In the genomic region with DNA sequence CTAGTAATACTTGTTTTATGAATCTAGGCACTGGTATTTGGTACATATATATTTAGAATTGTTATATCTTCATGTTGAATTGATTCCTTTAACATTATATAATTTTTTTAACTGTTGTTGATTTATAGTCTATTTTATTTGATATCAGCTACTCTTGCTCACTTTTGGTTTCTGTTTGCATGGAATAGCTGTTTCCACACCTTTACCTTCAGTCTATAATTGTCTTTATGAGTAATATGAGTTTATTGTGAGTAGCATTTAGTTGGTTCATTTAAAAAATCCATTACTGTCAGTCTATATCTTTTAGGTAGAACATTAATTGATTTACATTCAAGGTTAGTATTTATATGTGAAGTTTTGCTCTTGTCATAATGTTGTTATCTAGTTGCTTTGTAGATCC, we compare ENCODE assay signal across 22 cellular contexts. TPM values are rescaled to one million over a fixed set of nuclear protein-coding genes. Genes with fewer than 3 reads are reported as not detected.
DNase-seq lines count a peak whose midpoint lies in the region; ATAC-seq and TF ChIP-seq lines count a peak whose summit lies in the region.
"Had no signal": no experiment of that assay in that cellular context is flagged by ENCODE, and none has a peak within 500 bp of the region (broad histone marks: within the 10 kb centered on the region; RNA-seq: fewer than 3 reads in every experiment).

No MANE protein-coding gene starts in this region.

- no peaks in the 10 kb centered on the region for H3K27me3 ChIP-seq in CD8-positive, alpha-beta T cell (ENCODE audit: insufficient read depth, low read length)
- H3K27me3 ChIP-seq: heart right ventricle, Peyer's patch, SJCRH30, spleen, upper lobe of left lung had no signal

- H3K4me1 ChIP-seq in CD8-positive, alpha-beta T cell (ENCODE audit: insufficient read depth, low read length), result peaks cover 13% of the 10 kb centered on the region
- H3K4me1 ChIP-seq: A549, Peyer's patch, SJCRH30, upper lobe of left lung had no signal

- no peak overlapping the region for H3K4me3 ChIP-seq in CD8-positive, alpha-beta T cell (ENCODE audit: low read depth, low read length)
- H3K4me3 ChIP-seq: A549, GM12878, heart right ventricle, left ventricle myocardium inferior, Peyer's patch, SJCRH30, spleen, upper lobe of left lung had no signal

- H3K9me3 Mint-ChIP-seq in activated CD4-positive, alpha-beta T cell treated with anti-CD3 and anti-CD28 coated beads, Interleukin-2, amount 10 ng/mL, durations not matched to agents 7 days and 5 days, result no peaks in the 10 kb centered on the region
- H3K9me3 Mint-ChIP-seq in CD8-positive, alpha-beta T cell, result no peaks in the 10 kb centered on the region
- no peaks in the 10 kb centered on the region for H3K9me3 Mint-ChIP-seq in activated naive CD8-positive, alpha-beta T cell treated with anti-CD3 and anti-CD28 coated beads for 36 hours
- H3K9me3 Mint-ChIP-seq in naive thymus-derived CD8-positive, alpha-beta T cell, result no peaks in the 10 kb centered on the region
- H3K9me3 Mint-ChIP-seq: IgD-negative memory B cell had no signal

- POLR2A ChIA-PET in activated CD4-positive, alpha-beta T cell treated with anti-CD3 and anti-CD28 coated beads, Interleukin-2, amount 10 ng/mL, durations not matched to agents 7 days and 5 days (lab: Charles Lee), result no interaction called here
- POLR2A ChIA-PET in CD8-positive, alpha-beta T cell (lab: Charles Lee), result interaction anchor here (2.1 kb wide), 1 partner anchor 16 kb away, joined by 5 read pairs; no protein-coding TSS in a partner anchor
- POLR2A ChIA-PET in naive thymus-derived CD8-positive, alpha-beta T cell (lab: Charles Lee), result no interaction called here

- H3K36me3 ChIP-seq in CD8-positive, alpha-beta T cell (ENCODE audit: insufficient read depth, low read length), result peaks cover 40% of the 10 kb centered on the region

- H3K27ac Mint-ChIP-seq in activated CD4-positive, alpha-beta T cell treated with anti-CD3 and anti-CD28 coated beads, Interleukin-2, amount 10 ng/mL, durations not matched to agents 7 days and 5 days, result peak overlapping the region; percentile 16
- peak overlapping the region; percentile 29 for H3K27ac Mint-ChIP-seq in CD8-positive, alpha-beta T cell
- H3K27ac Mint-ChIP-seq in activated naive CD8-positive, alpha-beta T cell treated with anti-CD3 and anti-CD28 coated beads for 36 hours, result peak overlapping the region; percentile 46
- H3K27ac Mint-ChIP-seq in naive thymus-derived CD8-positive, alpha-beta T cell, result peak overlapping the region in 6 of 10 donors; percentile 20 to 77 (median 57)

- H3K36me3 Mint-ChIP-seq in activated CD4-positive, alpha-beta T cell treated with anti-CD3 and anti-CD28 coated beads, Interleukin-2, amount 10 ng/mL, durations not matched to agents 7 days and 5 days (ENCODE audit: low read depth), result peaks cover 86% of the 10 kb centered on the region
- H3K36me3 Mint-ChIP-seq in CD8-positive, alpha-beta T cell, result peaks cover 90% of the 10 kb centered on the region
- H3K36me3 Mint-ChIP-seq in activated naive CD8-positive, alpha-beta T cell treated with anti-CD3 and anti-CD28 coated beads for 36 hours, result peaks cover 66% of the 10 kb centered on the region
- H3K36me3 Mint-ChIP-seq in naive thymus-derived CD8-positive, alpha-beta T cell, result peaks cover 18 to 90% (median 44%) of the 10 kb centered on the region in 3 donors

- H3K27ac ChIP-seq in CD8-positive, alpha-beta T cell (ENCODE audit: low read depth, low read length), result no peak overlapping the region
- H3K27ac ChIP-seq: A549, heart right ventricle, left ventricle myocardium inferior, Peyer's patch, SJCRH30, upper lobe of left lung had no signal

- peaks cover 42% of the 10 kb centered on the region for H3K4me1 Mint-ChIP-seq in activated CD4-positive, alpha-beta T cell treated with anti-CD3 and anti-CD28 coated beads, Interleukin-2, amount 10 ng/mL, durations not matched to agents 7 days and 5 days
- H3K4me1 Mint-ChIP-seq in CD8-positive, alpha-beta T cell (ENCODE audit: low read depth), result peaks cover 51% of the 10 kb centered on the region
- peaks cover 37% of the 10 kb centered on the region for H3K4me1 Mint-ChIP-seq in activated naive CD8-positive, alpha-beta T cell treated with anti-CD3 and anti-CD28 coated beads for 36 hours
- peaks cover 27 to 51% (median 40%) of the 10 kb centered on the region in 4 donors for H3K4me1 Mint-ChIP-seq in naive thymus-derived CD8-positive, alpha-beta T cell

- intact Hi-C loops in CD8-positive, alpha-beta T cell (cut with DNase I, micrococcal nuclease), result no loop called here

- ATAC-seq in CD8-positive, alpha-beta T cell, result peak; percentile 35
- ATAC-seq in naive thymus-derived CD8-positive, alpha-beta T cell, result peak in 1 of 2 donors; percentile 33
- ATAC-seq in GM19035 (IDR thresholded peaks at IDR 0.05; ENCODE audit: unreplicated experiment) (no peak), HG03520 (IDR thresholded peaks at IDR 0.05; ENCODE audit: unreplicated experiment) (no peak), HG02610 (IDR thresholded peaks at IDR 0.05; ENCODE audit: unreplicated experiment) (no peak)
- ATAC-seq: A549, GM12878, heart right ventricle had no signal

- H3K27me3 Mint-ChIP-seq in activated CD4-positive, alpha-beta T cell treated with anti-CD3 and anti-CD28 coated beads, Interleukin-2, amount 10 ng/mL, durations not matched to agents 7 days and 5 days, result no peaks in the 10 kb centered on the region
- no peaks in the 10 kb centered on the region for H3K27me3 Mint-ChIP-seq in CD8-positive, alpha-beta T cell (ENCODE audit: low read depth)
- H3K27me3 Mint-ChIP-seq in activated naive CD8-positive, alpha-beta T cell treated with anti-CD3 and anti-CD28 coated beads for 36 hours, result no peaks in the 10 kb centered on the region
- H3K27me3 Mint-ChIP-seq in naive thymus-derived CD8-positive, alpha-beta T cell, result no peaks in the 10 kb centered on the region
- H3K27me3 Mint-ChIP-seq: IgD-negative memory B cell had no signal

- H3K9me3 ChIP-seq in CD8-positive, alpha-beta T cell (ENCODE audit: low read length), result no peaks in the 10 kb centered on the region
- H3K9me3 ChIP-seq: A549, heart right ventricle, left ventricle myocardium inferior, Peyer's patch, SJCRH30, spleen, upper lobe of left lung had no signal

- no peak overlapping the region for H3K4me3 Mint-ChIP-seq in activated CD4-positive, alpha-beta T cell treated with anti-CD3 and anti-CD28 coated beads, Interleukin-2, amount 10 ng/mL, durations not matched to agents 7 days and 5 days
- peak overlapping the region; percentile 23 for H3K4me3 Mint-ChIP-seq in CD8-positive, alpha-beta T cell
- no peak overlapping the region for H3K4me3 Mint-ChIP-seq in activated naive CD8-positive, alpha-beta T cell treated with anti-CD3 and anti-CD28 coated beads for 36 hours
- H3K4me3 Mint-ChIP-seq in naive thymus-derived CD8-positive, alpha-beta T cell, result peak overlapping the region in 4 of 10 donors; percentile 7 to 54 (median 19)

- CTCF ChIA-PET in activated CD4-positive, alpha-beta T cell treated with anti-CD3 and anti-CD28 coated beads, Interleukin-2, amount 10 ng/mL, durations not matched to agents 7 days and 5 days (lab: Charles Lee), result interaction anchor here (0.6 kb wide), 1 partner anchor 54 kb away, joined by 3 read pairs; no protein-coding TSS in a partner anchor
- CTCF ChIA-PET in CD8-positive, alpha-beta T cell (lab: Charles Lee), result no interaction called here

- DNase-seq in activated CD4-positive, alpha-beta T cell treated with anti-CD3 and anti-CD28 coated beads, Interleukin-2, amount 10 ng/mL, durations not matched to agents 7 days and 5 days, result no peak
- no peak for DNase-seq in activated CD4-positive, alpha-beta T cell treated with anti-CD3 and anti-CD28 coated beads, Interleukin-2, amount 50 U/mL, for 4 hours
- no peak for DNase-seq in CD8-positive, alpha-beta T cell
- DNase-seq in activated naive CD8-positive, alpha-beta T cell treated with anti-CD3 and anti-CD28 coated beads for 36 hours, result no peak
- no peak for DNase-seq in naive thymus-derived CD8-positive, alpha-beta T cell
- DNase-seq: activated CD4-positive, CD25-positive, alpha-beta regulatory T cell; DMS 273 treated with DMSO at 0.1 percent for 48 hours; heart right ventricle; left ventricle myocardium inferior; NCI-H2081 treated with DMSO at 0.1 percent for 48 hours; NK-92 treated with Interleukin-12 subunit alpha and Interleukin-12 subunit beta, amount 100 ng/mL, for 24 hours; Peyer's patch; SJCRH30; spleen; stimulated activated CD4-positive, alpha-beta T cell treated with anti-CD3 and anti-CD28 coated beads, Interleukin-4, amount 100 ng/mL, for 4 hours; upper lobe of left lung had no signal

- no peak for TF ChIP-seq CTCF in CD8-positive, alpha-beta T cell (IDR thresholded peaks at IDR 0.05)

RNA-seq across cellular contexts. Expression of a gene that starts 58.6 kb away (rescaled TPM):
- 100 to 1,000 TPM; 195 to 215 TPM for total RNA-seq in activated CD4-positive, alpha-beta T cell treated with anti-CD3 and anti-CD28 coated beads, Interleukin-2, amount 10 ng/mL, durations not matched to agents 7 days and 5 days
- total RNA-seq in CD8-positive, alpha-beta T cell, result 100 to 1,000 TPM; 305 to 306 TPM
- 10 to 100 TPM; 85.1 to 97.2 TPM for total RNA-seq in activated naive CD8-positive, alpha-beta T cell treated with anti-CD3 and anti-CD28 coated beads for 36 hours
- total RNA-seq in naive thymus-derived CD8-positive, alpha-beta T cell, result 100 to 1,000 TPM; 208 to 215 TPM
- polyA plus RNA-seq in naive thymus-derived CD8-positive, alpha-beta T cell, result 10 to 100 TPM; 27.7 to 33.7 (median 29.4) TPM
